ENCODE assay signal across 13 cellular contexts in genomic region chr9:134639994-134640393, GRCh38.
"Had no signal": no experiment of that assay in that cellular context is flagged by ENCODE, and none has a peak within 500 bp of the region (broad histone marks: within the 10 kb centered on the region; RNA-seq: fewer than 3 reads in every experiment).

No MANE protein-coding gene starts in this region.

- H3K27ac Mint-ChIP-seq: activated CD8-positive, alpha-beta memory T cell treated with anti-CD3 and anti-CD28 coated beads, Interleukin-2, amount 10 ng/mL, durations not matched to agents 7 days and 5 days; activated naive CD4-positive, alpha-beta T cell treated with anti-CD3 and anti-CD28 coated beads, Interleukin-2, amount 50 U/mL, for 72 hours; activated T-cell treated with anti-CD3 and anti-CD28 coated beads, Interleukin-2, amount 50 U/mL, for 24 hours had no signal

- ATAC-seq: activated CD8-positive, alpha-beta memory T cell treated with anti-CD3 and anti-CD28 coated beads, Interleukin-2, amount 10 ng/mL, durations not matched to agents 7 days and 5 days; activated naive CD4-positive, alpha-beta T cell treated with anti-CD3 and anti-CD28 coated beads, Interleukin-2, amount 50 U/mL, for 72 hours; gastrocnemius medialis; left ventricle myocardium superior; SK-N-SH treated with all-trans-retinoic acid at 6 μM for 48 hours; stimulated activated naive CD8-positive, alpha-beta T cell treated with anti-CD3 and anti-CD28 coated beads, Interleukin-15, Interleukin-2, amounts not matched to agents 100 U/mL and 50 U/mL, for 24 hours had no signal

- DNase-seq: activated CD4-positive, alpha-beta T cell treated with anti-CD3 and anti-CD28 coated beads, Interleukin-2, amount 50 U/mL, for 4 hours; activated CD8-positive, alpha-beta memory T cell treated with anti-CD3 and anti-CD28 coated beads, Interleukin-2, amount 10 ng/mL, durations not matched to agents 7 days and 5 days; activated effector memory CD4-positive, alpha-beta T cell treated with anti-CD3 and anti-CD28 coated beads, Interleukin-2, amount 50 U/mL, for 16 hours; activated T-cell treated with anti-CD3 and anti-CD28 coated beads, Interleukin-2, amount 50 U/mL, for 24 hours; anterior cingulate cortex; dorsolateral prefrontal cortex; gastrocnemius medialis; left ventricle myocardium superior; stimulated activated CD4-positive, alpha-beta T cell treated with anti-CD3 and anti-CD28 coated beads, Interleukin-2, amount 100 ng/mL, for 48 hours; stimulated activated naive CD8-positive, alpha-beta T cell treated with anti-CD3 and anti-CD28 coated beads, Interleukin-15, Interleukin-2, amounts not matched to agents 100 U/mL and 50 U/mL, for 24 hours had no signal

- H3K4me3 Mint-ChIP-seq: activated CD8-positive, alpha-beta memory T cell treated with anti-CD3 and anti-CD28 coated beads, Interleukin-2, amount 10 ng/mL, durations not matched to agents 7 days and 5 days; activated T-cell treated with anti-CD3 and anti-CD28 coated beads, Interleukin-2, amount 50 U/mL, for 24 hours had no signal

- H3K9me3 ChIP-seq: gastrocnemius medialis, suprapubic skin had no signal

- H3K9me3 Mint-ChIP-seq: activated naive CD4-positive, alpha-beta T cell treated with anti-CD3 and anti-CD28 coated beads, Interleukin-2, amount 50 U/mL, for 72 hours; activated T-cell treated with anti-CD3 and anti-CD28 coated beads, Interleukin-2, amount 50 U/mL, for 24 hours had no signal

- H3K36me3 Mint-ChIP-seq: activated CD8-positive, alpha-beta memory T cell treated with anti-CD3 and anti-CD28 coated beads, Interleukin-2, amount 10 ng/mL, durations not matched to agents 7 days and 5 days; activated naive CD4-positive, alpha-beta T cell treated with anti-CD3 and anti-CD28 coated beads, Interleukin-2, amount 50 U/mL, for 72 hours had no signal

- H3K36me3 ChIP-seq: gastrocnemius medialis, suprapubic skin had no signal

- H3K4me1 Mint-ChIP-seq: activated CD8-positive, alpha-beta memory T cell treated with anti-CD3 and anti-CD28 coated beads, Interleukin-2, amount 10 ng/mL, durations not matched to agents 7 days and 5 days had no signal

- H3K4me3 ChIP-seq: gastrocnemius medialis had no signal
